Comparison of ENCODE assay signal across 2 cellular contexts in the genomic region with DNA sequence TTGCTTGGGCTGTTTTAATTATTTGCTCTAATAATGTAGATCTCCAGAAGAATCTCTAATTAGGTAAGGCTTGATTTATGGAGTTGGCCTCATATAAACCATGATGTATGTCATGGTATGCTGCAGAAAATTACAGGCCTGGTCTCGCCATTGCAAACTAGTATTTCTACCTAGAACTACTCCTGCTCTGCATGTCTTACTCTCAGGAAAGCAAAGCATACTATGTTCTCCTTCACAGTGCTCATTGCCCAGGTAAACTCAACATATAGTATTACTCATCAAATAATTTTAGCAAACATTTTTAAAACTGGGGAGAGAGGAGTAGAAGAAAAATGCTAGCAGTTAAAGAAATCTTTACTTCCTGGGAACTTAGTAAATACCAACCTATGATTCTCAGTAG.
TF ChIP-seq lines count a peak whose summit lies in the region.

No MANE protein-coding gene starts in this region.

TF ChIP-seq in SK-N-SH treated with all-trans-retinoic acid at 6 μM for 48 hours, 23 proteins besides CTCF, POLR2A, EP300 and RAD21 (continued from another document):
- TF ChIP-seq TSHZ2 (CRISPR knock-in tag; IDR thresholded peaks at IDR 0.05) (no peak), ZFP3 (CRISPR knock-in tag; IDR thresholded peaks at IDR 0.05) (no peak), ZNF8 (CRISPR knock-in tag; IDR thresholded peaks at IDR 0.05) (no peak), TCF4 (CRISPR knock-in tag; IDR thresholded peaks at IDR 0.05; ENCODE audit: borderline replicate concordance) (no peak), CSDC2 (CRISPR knock-in tag; IDR thresholded peaks at IDR 0.05) (no peak), ZNF70 (CRISPR knock-in tag; IDR thresholded peaks at IDR 0.05) (no peak), ISL1 (CRISPR knock-in tag; IDR thresholded peaks at IDR 0.05) (no peak), PPARA (CRISPR knock-in tag; IDR thresholded peaks at IDR 0.05; ENCODE audit: borderline replicate concordance) (no peak), GLIS3 (CRISPR knock-in tag; IDR thresholded peaks at IDR 0.05) (no peak), ZNF565 (CRISPR knock-in tag; conservative IDR thresholded peaks at IDR 0.05; ENCODE audit: low read depth) (no peak), TOX (CRISPR knock-in tag; IDR thresholded peaks at IDR 0.05; ENCODE audit: borderline replicate concordance) (no peak)
- TF ChIP-seq, protein P1, sequence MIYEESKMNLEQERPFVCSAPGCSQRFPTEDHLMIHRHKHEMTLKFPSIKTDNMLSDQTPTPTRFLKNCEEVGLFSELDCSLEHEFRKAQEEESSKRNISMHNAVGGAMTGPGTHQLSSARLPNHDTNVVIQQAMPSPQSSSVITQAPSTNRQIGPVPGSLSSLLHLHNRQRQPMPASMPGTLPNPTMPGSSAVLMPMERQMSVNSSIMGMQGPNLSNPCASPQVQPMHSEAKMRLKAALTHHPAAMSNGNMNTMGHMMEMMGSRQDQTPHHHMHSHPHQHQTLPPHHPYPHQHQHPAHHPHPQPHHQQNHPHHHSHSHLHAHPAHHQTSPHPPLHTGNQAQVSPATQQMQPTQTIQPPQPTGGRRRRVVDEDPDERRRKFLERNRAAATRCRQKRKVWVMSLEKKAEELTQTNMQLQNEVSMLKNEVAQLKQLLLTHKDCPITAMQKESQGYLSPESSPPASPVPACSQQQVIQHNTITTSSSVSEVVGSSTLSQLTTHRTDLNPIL (CRISPR knock-in tag; IDR thresholded peaks at IDR 0.05; ENCODE audit: low read depth): no peak
- TF ChIP-seq, protein P2, sequence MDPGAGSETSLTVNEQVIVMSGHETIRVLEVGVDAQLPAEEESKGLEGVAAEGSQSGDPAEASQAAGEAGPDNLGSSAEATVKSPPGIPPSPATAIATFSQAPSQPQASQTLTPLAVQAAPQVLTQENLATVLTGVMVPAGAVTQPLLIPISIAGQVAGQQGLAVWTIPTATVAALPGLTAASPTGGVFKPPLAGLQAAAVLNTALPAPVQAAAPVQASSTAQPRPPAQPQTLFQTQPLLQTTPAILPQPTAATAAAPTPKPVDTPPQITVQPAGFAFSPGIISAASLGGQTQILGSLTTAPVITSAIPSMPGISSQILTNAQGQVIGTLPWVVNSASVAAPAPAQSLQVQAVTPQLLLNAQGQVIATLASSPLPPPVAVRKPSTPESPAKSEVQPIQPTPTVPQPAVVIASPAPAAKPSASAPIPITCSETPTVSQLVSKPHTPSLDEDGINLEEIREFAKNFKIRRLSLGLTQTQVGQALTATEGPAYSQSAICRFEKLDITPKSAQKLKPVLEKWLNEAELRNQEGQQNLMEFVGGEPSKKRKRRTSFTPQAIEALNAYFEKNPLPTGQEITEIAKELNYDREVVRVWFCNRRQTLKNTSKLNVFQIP (CRISPR knock-in tag; IDR thresholded peaks at IDR 0.05; ENCODE audit: borderline replicate concordance, low read depth): no peak

TF ChIP-seq in SK-N-SH, 30 proteins besides CTCF, POLR2A, EP300 and RAD21 (continued from another document):
- TF ChIP-seq REST (IDR thresholded peaks at IDR 0.05; ENCODE audit: low read depth, low read length): no peak
- TF ChIP-seq ZBTB33 (IDR thresholded peaks at IDR 0.05; ENCODE audit: borderline replicate concordance, low read depth): no peak
- no peak for TF ChIP-seq TCF12 (IDR thresholded peaks at IDR 0.05)
- TF ChIP-seq EZH2phosphoT487 (IDR thresholded peaks at IDR 0.05; ENCODE audit: borderline replicate concordance, low read depth): no peak
- no peak for TF ChIP-seq RFX5 (IDR thresholded peaks at IDR 0.05; ENCODE audit: low read length)
- no peak for TF ChIP-seq USF1 (IDR thresholded peaks at IDR 0.05; ENCODE audit: borderline replicate concordance, low read depth)
- no peak for TF ChIP-seq YY1 (IDR thresholded peaks at IDR 0.05; ENCODE audit: low read depth)
